Comparison of ENCODE assay signal across 8 cellular contexts in genomic region chr3:158109804-158110657, GRCh38. TPM values are rescaled to one million over a fixed set of nuclear protein-coding genes. Genes with fewer than 3 reads are reported as not detected.
DNase-seq lines count a peak whose midpoint lies in the region; ATAC-seq and TF ChIP-seq lines count a peak whose summit lies in the region.

Gene RSRC1, plus strand, starts transcription at chr3:158110089. Its CDS starts 12,016 bp downstream, at chr3:158122105.

- peak within 1 kb of the TSS; percentile 77 for H3K27ac Mint-ChIP-seq in activated CD4-positive, alpha-beta memory T cell treated with anti-CD3 and anti-CD28 coated beads for 36 hours

- H3K27me3 ChIP-seq in duodenal mucosa (ENCODE audit: control insufficient read depth in 1 of 2, insufficient read depth in 2 of 2, low read length in 2 of 2) = peaks cover 29 to 42% of the 10 kb centered on the region in 2 donors
- peaks cover 42% of the 10 kb centered on the region for H3K27me3 ChIP-seq in lower lobe of right lung (ENCODE audit: low read depth)

- peak; percentile 81 for ATAC-seq in GM19397 (IDR thresholded peaks at IDR 0.05; ENCODE audit: unreplicated experiment)
- peak; percentile 72 for ATAC-seq in HG03565 (IDR thresholded peaks at IDR 0.05; ENCODE audit: unreplicated experiment)
- peak; percentile 96 to 98 for ATAC-seq in lower lobe of right lung

- H3K27me3 Mint-ChIP-seq in activated CD4-positive, alpha-beta memory T cell treated with anti-CD3 and anti-CD28 coated beads for 36 hours = peaks cover 36% of the 10 kb centered on the region

- CTCF ChIA-PET in activated CD4-positive, alpha-beta memory T cell treated with anti-CD3 and anti-CD28 coated beads for 36 hours (lab: Charles Lee) = interaction anchor here (0.5 to 1.2 kb wide), 3 partner anchors 16 to 792 kb away, joined by 3 to 5 read pairs (median 3); no protein-coding TSS in a partner anchor

- intact Hi-C loops in activated CD4-positive, alpha-beta memory T cell treated with anti-CD3 and anti-CD28 coated beads for 36 hours (cut with micrococcal nuclease) = loop anchor here (1.0 to 10.0 kb wide), 6 partner anchors 12 to 532 kb away; partner anchors contain the start of gene GFM1
- intact Hi-C loops in lower lobe of right lung (cut with DNase I) = no loop called here

- H3K36me3 ChIP-seq in duodenal mucosa (ENCODE audit: control insufficient read depth in 1 of 2, insufficient read depth in 2 of 2, low read length in 2 of 2) (no peaks in the 10 kb centered on the region), lower lobe of right lung (no peaks in the 10 kb centered on the region)

- H3K9ac ChIP-seq in duodenal mucosa (ENCODE audit: low read depth in 1 of 2, low read length in 2 of 2) = peak within 1 kb of the TSS; percentile 68 to 73

- DNase-seq in C1 segment of cervical spinal cord (lab: John Stamatoyannopoulos, UW) (peak in 12 of 14 donors; percentile 57 to 89 (median 78)), NCI-H774 (lab: John Stamatoyannopoulos, UW) (peak; percentile 95), lower lobe of right lung (peak; percentile 92)
- peak; percentile 85 for DNase-seq in activated CD4-positive, alpha-beta memory T cell treated with anti-CD3 and anti-CD28 coated beads for 36 hours
- peak; percentile 27 to 58 (median 40) for DNase-seq in stimulated activated CD4-positive, alpha-beta T cell treated with anti-CD3 and anti-CD28 coated beads, TNF-alpha, amount 100 ng/mL, for 1 hour (ENCODE audit: low read depth in 3 of 3, low spot score in 1 of 3)

- peaks cover 11 to 18% of the 10 kb centered on the region in 2 donors for H3K4me1 ChIP-seq in duodenal mucosa (ENCODE audit: control insufficient read depth in 1 of 2, insufficient read depth in 2 of 2, low read length in 2 of 2)
- peaks cover 38% of the 10 kb centered on the region for H3K4me1 ChIP-seq in lower lobe of right lung

- H3K9me3 ChIP-seq in duodenal mucosa (ENCODE audit: control insufficient read depth in 1 of 2, low read length in 2 of 2) = no peaks in the 10 kb centered on the region
- H3K9me3 ChIP-seq in lower lobe of right lung = peaks cover 5% of the 10 kb centered on the region

- H3K27ac ChIP-seq in duodenal mucosa (ENCODE audit: low read depth, low read length) = peak within 1 kb of the TSS; percentile 74
- H3K27ac ChIP-seq in lower lobe of right lung = peak within 1 kb of the TSS; percentile 82

- H3K4me1 Mint-ChIP-seq in activated CD4-positive, alpha-beta memory T cell treated with anti-CD3 and anti-CD28 coated beads for 36 hours (ENCODE audit: low read depth) = peaks cover 54% of the 10 kb centered on the region

- peaks cover 25% of the 10 kb centered on the region for H3K36me3 Mint-ChIP-seq in activated CD4-positive, alpha-beta memory T cell treated with anti-CD3 and anti-CD28 coated beads for 36 hours

- POLR2A ChIA-PET in activated CD4-positive, alpha-beta memory T cell treated with anti-CD3 and anti-CD28 coated beads for 36 hours (lab: Charles Lee) = interaction anchor here (0.6 to 1.7 kb wide), 3 partner anchors 8 to 15 kb away, joined by 3 to 4 read pairs (median 3); no protein-coding TSS in a partner anchor

- H3K9me3 Mint-ChIP-seq in activated CD4-positive, alpha-beta memory T cell treated with anti-CD3 and anti-CD28 coated beads for 36 hours = peaks cover 17% of the 10 kb centered on the region

- H3K4me3 Mint-ChIP-seq in activated CD4-positive, alpha-beta memory T cell treated with anti-CD3 and anti-CD28 coated beads for 36 hours = peak within 1 kb of the TSS; percentile 99

- peak within 1 kb of the TSS; percentile 82 to 84 for H3K4me3 ChIP-seq in duodenal mucosa (ENCODE audit: low read depth in 1 of 2, low read length in 2 of 2)
- peak within 1 kb of the TSS; percentile 86 for H3K4me3 ChIP-seq in lower lobe of right lung

- no peak for TF ChIP-seq CTCF in lower lobe of right lung (IDR thresholded peaks at IDR 0.05)

RNA-seq across cellular contexts. Expression of gene RSRC1, which starts in this region (rescaled TPM):
- 10 to 100 TPM; 39.4 to 43.8 TPM for total RNA-seq in activated CD4-positive, alpha-beta memory T cell treated with anti-CD3 and anti-CD28 coated beads for 36 hours
- total RNA-seq in lower lobe of right lung = 29.8 TPM

Comparison
In these comparisons a context has a peak if more than half of its experiments do, and no peak if none do; other contexts are left out.
1. Peak in every context shown above with its lines: DNase-seq, ATAC-seq, H3K4me3 ChIP-seq and H3K27ac ChIP-seq.
2. DNase-seq: peak in every context shown above with its lines; median percentile 95 in NCI-H774; 92 in lower lobe of right lung; 85 in activated CD4-positive, alpha-beta memory T cell treated with anti-CD3 and anti-CD28 coated beads for 36 hours; 78 in C1 segment of cervical spinal cord; 40 in stimulated activated CD4-positive, alpha-beta T cell treated with anti-CD3 and anti-CD28 coated beads, TNF-alpha, amount 100 ng/mL, for 1 hour.